8 cellular contexts compared by ENCODE assay signal in genomic region chr1:161539731-161540561, GRCh38. TPM values are rescaled to one million over a fixed set of nuclear protein-coding genes. Genes with fewer than 3 reads are reported as not detected.
DNase-seq lines count a peak whose midpoint lies in the region; ATAC-seq and TF ChIP-seq lines count a peak whose summit lies in the region.
"Not testable (repeated sequence)": the region's sequence is repeated elsewhere in the genome, so short reads cannot be mapped to it uniquely, and the experiment has no call there.

No MANE protein-coding gene starts in this region.

- not testable (repeated sequence) for H4K20me1 ChIP-seq in OCI-LY3 (ENCODE audit: insufficient read depth, low read length)

- not testable (repeated sequence) for TF ChIP-seq CTCF in OCI-LY3 (IDR thresholded peaks at IDR 0.05; ENCODE audit: low read depth, low read length); mucosa of descending colon (IDR thresholded peaks at IDR 0.05)

- peak overlapping the region; percentile 84 for H3K4me3 ChIP-seq in OCI-LY3 (ENCODE audit: low read length)
- H3K4me3 ChIP-seq in mucosa of descending colon = not testable (repeated sequence)

- peak overlapping the region; percentile 70 for H3K9ac ChIP-seq in OCI-LY3 (ENCODE audit: low read length)

- peaks cover 14% of the 10 kb centered on the region; the same call in 1 of the 2 replicates for H3K27me3 ChIP-seq in OCI-LY3 (ENCODE audit: low read depth, low read length)

- peak overlapping the region; percentile 72 for H3K4me2 ChIP-seq in OCI-LY3 (ENCODE audit: low read length)

- DNase-seq in COR-L47 (lab: John Stamatoyannopoulos, UW) (peak; percentile 71), HS-27A (ENCODE audit: low read depth) (peak; percentile 87), activated T-cell treated with anti-CD3 and anti-CD28 coated beads for 24 hours (ENCODE audit: low read depth) (peak; percentile 99), epithelial cell of prostate (ENCODE audit: low read depth, low spot score) (peak; percentile 43), mucosa of descending colon (peak; percentile 75)
- peak; percentile 81 to 90 for DNase-seq in stimulated activated CD8-positive, alpha-beta memory T cell treated with anti-CD3 and anti-CD28 coated beads, Interleukin-15, amount 100 ng/mL, for 48 hours (ENCODE audit: low read depth in 2 of 2)

- H3K36me3 ChIP-seq in OCI-LY3 (replicated peaks; ENCODE audit: low read depth, low read length); mucosa of descending colon (ENCODE audit: low read depth): not testable (repeated sequence)

- ATAC-seq in GM21367 (IDR thresholded peaks at IDR 0.05; ENCODE audit: unreplicated experiment) = peak; percentile 45
- peak; percentile 65 for ATAC-seq in mucosa of descending colon

- peak overlapping the region; percentile 91 for H2AFZ ChIP-seq in OCI-LY3 (ENCODE audit: low read depth, low read length)

- not testable (repeated sequence) for H3K79me2 ChIP-seq in OCI-LY3 (ENCODE audit: low read length)

- peak overlapping the region; percentile 39; the same call in 1 of the 2 replicates for H3K27ac ChIP-seq in OCI-LY3 (ENCODE audit: low read length)
- peak overlapping the region; percentile 54 for H3K27ac ChIP-seq in epithelial cell of prostate

- not testable (repeated sequence) for H3K4me1 ChIP-seq in OCI-LY3 (ENCODE audit: low read length); mucosa of descending colon (ENCODE audit: low read depth)

- intact Hi-C loops in mucosa of descending colon (cut with DNase I, micrococcal nuclease) = not testable (repeated sequence)

- H3K9me3 ChIP-seq in OCI-LY3 (ENCODE audit: insufficient read depth, low read length); mucosa of descending colon: not testable (repeated sequence)

RNA-seq across cellular contexts. Expression of gene FCGR3A, which starts 9.7 kb away (rescaled TPM):
- 10 to 100 TPM in 2 of 3 donors, 1 to 10 TPM in 1; 1.1 to 23.1 (median 19.8) TPM for total RNA-seq in mucosa of descending colon

RNA-seq across cellular contexts. Expression of gene HSPA6, which starts 15.6 kb away (rescaled TPM):
- total RNA-seq in mucosa of descending colon = 1 to 10 TPM in 2 of 3 donors, under 1 TPM in 1; 0.61 to 2.0 (median 1.8) TPM

RNA-seq across cellular contexts. Expression of gene FCGR2A, which starts 34.7 kb away (rescaled TPM):
- 10 to 100 TPM in 2 of 3 donors, 1 to 10 TPM in 1; 7.7 to 25.0 (median 23.7) TPM for total RNA-seq in mucosa of descending colon

Comparison
In these comparisons a context has a peak if more than half of its experiments do, and no peak if none do; other contexts are left out.
1. DNase-seq: peak in every context shown above with its lines; median percentile 99 in activated T-cell treated with anti-CD3 and anti-CD28 coated beads for 24 hours; 87 in HS-27A; 86 in stimulated activated CD8-positive, alpha-beta memory T cell treated with anti-CD3 and anti-CD28 coated beads, Interleukin-15, amount 100 ng/mL, for 48 hours; 75 in mucosa of descending colon; 71 in COR-L47; 43 in epithelial cell of prostate.